8 cellular contexts compared by ENCODE assay signal in genomic region chrX:108224727-108225455, GRCh38.
DNase-seq lines count a peak whose midpoint lies in the region; ATAC-seq and TF ChIP-seq lines count a peak whose summit lies in the region.

No MANE protein-coding gene starts in this region.

- H3K27me3 ChIP-seq in mammary epithelial cell (ENCODE audit: insufficient read depth, low read length) (no peaks in the 10 kb centered on the region), right lobe of liver (no peaks in the 10 kb centered on the region)

- H3K4me1 ChIP-seq in HEK293 (ENCODE audit: control insufficient read depth, insufficient read depth, low read length): no peaks in the 10 kb centered on the region
- H3K4me1 ChIP-seq in mammary epithelial cell (ENCODE audit: insufficient read depth, low read length): peaks cover 8% of the 10 kb centered on the region
- no peaks in the 10 kb centered on the region for H3K4me1 ChIP-seq in right lobe of liver

- BruUV-seq in mammary epithelial cell (replicated peaks; lab: Mats Ljungman, UMichigan): no TSS peak

- 12% methylated on average over 8 of the region's 10 CpGs for WGBS in mammary epithelial cell (ENCODE audit: low coverage, missing lambda C conversion rate)
- 12% methylated on average over 7 of the region's 10 CpGs for WGBS in right lobe of liver (ENCODE audit: insufficient coverage, low coverage, low lambda C conversion rate, missing lambda C conversion rate)

- H3K9me3 ChIP-seq in HEK293 (ENCODE audit: control insufficient read depth, insufficient read depth, low read depth, low read length) (no peaks in the 10 kb centered on the region), mammary epithelial cell (replicated peaks; ENCODE audit: insufficient read depth, low read length) (no peaks in the 10 kb centered on the region), right lobe of liver (no peaks in the 10 kb centered on the region)

- ATAC-seq in right lobe of liver (peak; percentile 43 to 62 (median 57)), HG02973 (IDR thresholded peaks at IDR 0.05; ENCODE audit: unreplicated experiment) (no peak), HG03280 (IDR thresholded peaks at IDR 0.05; ENCODE audit: unreplicated experiment) (no peak)

- CTCF ChIA-PET in HEK293 (lab: Yijun Ruan, JAX) (interaction anchor here (0.5 to 6.1 kb wide), 52 partner anchors 8 to 1670 kb away, joined by 3 to 82 read pairs (median 4); partner anchors contain the start of gene COL4A6), mammary epithelial cell (lab: Charles Lee; ENCODE audit: low non-redundant PET) (interaction anchor here (0.5 to 0.8 kb wide), 3 partner anchors 65 to 236 kb away, joined by 4 read pairs; no protein-coding TSS in a partner anchor)

- no peaks in the 10 kb centered on the region for H3K79me2 ChIP-seq in mammary epithelial cell (ENCODE audit: insufficient read depth, low read length)

- DNase-seq in SIG-M5 treated with dmso at 0.1 percent for 504 hours (lab: John Stamatoyannopoulos, UW; ENCODE audit: unreplicated experiment): peak; percentile 32
- DNase-seq in SIG-M5 (lab: John Stamatoyannopoulos, UW): no peak
- DNase-seq in NCI-H2196 treated with DMSO at 0.1 percent for 48 hours (lab: John Stamatoyannopoulos, UW; ENCODE audit: unreplicated experiment): peak; percentile 58
- DNase-seq in mammary epithelial cell: no peak
- DNase-seq in right lobe of liver: no peak

- no peak overlapping the region for H2AFZ ChIP-seq in mammary epithelial cell (ENCODE audit: low read depth, low read length)

- intact Hi-C loops in mammary epithelial cell (cut with micrococcal nuclease) (loop anchor here (1.0 to 2.0 kb wide), 4 partner anchors 80 to 312 kb away; no protein-coding TSS in a partner anchor), right lobe of liver (cut with DNase I) (loop anchor here in 1 of 2 donors (10.0 kb wide), 1 partner anchor 310 kb away; no protein-coding TSS in a partner anchor)

- no peaks in the 10 kb centered on the region for H4K20me1 ChIP-seq in mammary epithelial cell (ENCODE audit: insufficient read depth, low read length)

- peak overlapping the region; percentile 48 for H3K4me2 ChIP-seq in mammary epithelial cell (ENCODE audit: insufficient read depth, low read depth, low read length)

- no peak overlapping the region for H3K9ac ChIP-seq in mammary epithelial cell (ENCODE audit: insufficient read depth, low read length)

- no peak overlapping the region for H3K27ac ChIP-seq in HEK293 (ENCODE audit: extremely low read depth, low read depth, low read length)
- peak overlapping the region; percentile 16 for H3K27ac ChIP-seq in mammary epithelial cell (ENCODE audit: insufficient read depth, low read depth, low read length)
- no peak overlapping the region for H3K27ac ChIP-seq in right lobe of liver

- in situ Hi-C loops in mammary epithelial cell (cut with MboI; ENCODE audit: low sequenced_read_pairs in 2 of 2): loop anchor here in 1 of 2 donors (10.0 kb wide), 1 partner anchor 300 kb away; no protein-coding TSS in a partner anchor

- H3K36me3 ChIP-seq in HEK293 (ENCODE audit: control insufficient read depth in 2 of 2, insufficient read depth in 1 of 2, low read length in 2 of 2): peaks cover 0 to 4% of the 10 kb centered on the region in 2 experiments; a peak in 1 of 3 replicates
- H3K36me3 ChIP-seq in mammary epithelial cell (ENCODE audit: insufficient read depth, low read length): no peaks in the 10 kb centered on the region
- no peaks in the 10 kb centered on the region for H3K36me3 ChIP-seq in right lobe of liver

- dilution Hi-C loops in mammary epithelial cell (cut with HindIII; ENCODE audit: low sequenced_read_pairs): loop anchor here (5.0 kb wide), 2 partner anchors 42 to 88 kb away; no protein-coding TSS in a partner anchor

- no peak for TF ChIP-seq POLR2A in right lobe of liver (IDR thresholded peaks at IDR 0.05)

- TF ChIP-seq CTCF in HEK293 (tag by site-specific recombination; IDR thresholded peaks at IDR 0.05) (peak; percentile 36; the same call in 1 of the 2 replicates), mammary epithelial cell (conservative IDR thresholded peaks at IDR 0.05 in 1 of 2, IDR thresholded peaks at IDR 0.05 in 1 of 2; ENCODE audit: extremely low read depth in 1 of 2, insufficient read depth in 1 of 2, low read depth in 1 of 2, low read length in 2 of 2) (peak; percentile 67 to 78), right lobe of liver (IDR thresholded peaks at IDR 0.05) (peak; percentile 44 to 57 (median 56))

- POLR2A ChIA-PET in HEK293 (lab: Yijun Ruan, JAX): no interaction called here

- H3K4me3 ChIP-seq in HEK293 (ENCODE audit: low read depth, low read length): no peak overlapping the region
- no peak overlapping the region for H3K4me3 ChIP-seq in mammary epithelial cell (replicated peaks in 1 of 3; ENCODE audit: insufficient read depth in 1 of 3, low read depth in 2 of 3, low read length in 3 of 3)
- no peak overlapping the region for H3K4me3 ChIP-seq in right lobe of liver

TF ChIP-seq in HEK293, 187 proteins besides CTCF, POLR2A, EP300 and RAD21 (continues in another document):
- TF ChIP-seq ZNF341 (tag by site-specific recombination; IDR thresholded peaks at IDR 0.05; ENCODE audit: low read depth) (no peak), ZNF26 (tag by site-specific recombination; IDR thresholded peaks at IDR 0.05) (no peak), YY2 (tag by site-specific recombination; IDR thresholded peaks at IDR 0.05) (no peak), ZNF138 (tag by site-specific recombination; IDR thresholded peaks at IDR 0.05; ENCODE audit: borderline replicate concordance) (no peak), ZNF133 (tag by site-specific recombination; IDR thresholded peaks at IDR 0.05) (no peak), ZNF280D (tag by site-specific recombination; IDR thresholded peaks at IDR 0.05) (no peak), ZNF10 (tag by site-specific recombination; IDR thresholded peaks at IDR 0.05) (0 out of 2 replicates have a peak, but pooled peaks have one; percentile 27), ZNF426 (tag by site-specific recombination; IDR thresholded peaks at IDR 0.05) (no peak), ZNF654 (tag by site-specific recombination; IDR thresholded peaks at IDR 0.05; ENCODE audit: low read depth) (peak; percentile 76), ZNF645 (tag by site-specific recombination; IDR thresholded peaks at IDR 0.05) (no peak), ZNF830 (tag by site-specific recombination; IDR thresholded peaks at IDR 0.05; ENCODE audit: low read depth) (no peak), KLF17 (tag by site-specific recombination; IDR thresholded peaks at IDR 0.05) (no peak)

Comparison
In these comparisons a context has a peak if more than half of its experiments do, and no peak if none do; other contexts are left out.
1. DNase-seq: peak in SIG-M5 treated with dmso at 0.1 percent for 504 hours (single experiment) and NCI-H2196 treated with DMSO at 0.1 percent for 48 hours (single experiment); none in SIG-M5 (single experiment), mammary epithelial cell (single experiment) and right lobe of liver (0 of 3).
2. ATAC-seq: peak in right lobe of liver (4 of 4); none in HG02973 (single experiment) and HG03280 (single experiment).
3. Peak in every context shown above with its lines, with median percentiles within 50 percentile points of each other: CTCF ChIP-seq.